In genomic region chr1:112618114-112618720, GRCh38 we compare ENCODE assay signal across 8 cellular contexts. TPM values are rescaled to one million over a fixed set of nuclear protein-coding genes. Genes with fewer than 3 reads are reported as not detected.
DNase-seq lines count a peak whose midpoint lies in the region; ATAC-seq and TF ChIP-seq lines count a peak whose summit lies in the region.

No MANE protein-coding gene starts in this region.

- H3F3A ChIP-seq in GM23338 (replicated peaks; ENCODE audit: low read depth): peaks cover 4% of the 10 kb centered on the region; the same call in 1 of the 2 replicates

- TF ChIP-seq CTCF in GM23338 (conservative IDR thresholded peaks at IDR 0.05; ENCODE audit: low read depth in 2 of 2) (no peak), endothelial cell (IDR thresholded peaks at IDR 0.05; ENCODE audit: unreplicated experiment) (no peak), nephron progenitor cell (IDR thresholded peaks at IDR 0.05) (no peak)

- H3K36me3 Mint-ChIP-seq in GM23338 (ENCODE audit: low read depth) (peaks cover 16% of the 10 kb centered on the region), endothelial cell (ENCODE audit: low read depth, unreplicated experiment) (no peaks in the 10 kb centered on the region), nephron progenitor cell (ENCODE audit: low read depth) (peaks cover 16% of the 10 kb centered on the region)
- peaks cover 19% of the 10 kb centered on the region for H3K36me3 Mint-ChIP-seq in T-helper 1 cell treated with Interleukin-12 subunit alpha and Interleukin-12 subunit beta and Interleukin-4 antibody, amounts not matched to agents 30 μg/mL and 1 μg/mL, for 36 hours (ENCODE audit: low read depth)

- H3K4me1 Mint-ChIP-seq in GM23338 (peaks cover 20% of the 10 kb centered on the region), endothelial cell (ENCODE audit: unreplicated experiment) (peaks cover 22% of the 10 kb centered on the region), nephron progenitor cell (peaks cover 35% of the 10 kb centered on the region)
- H3K4me1 Mint-ChIP-seq in T-helper 1 cell treated with Interleukin-12 subunit alpha and Interleukin-12 subunit beta and Interleukin-4 antibody, amounts not matched to agents 30 μg/mL and 1 μg/mL, for 36 hours (ENCODE audit: low read depth): peaks cover 31% of the 10 kb centered on the region

- no peak for ATAC-seq in GM23338
- ATAC-seq in HG03520 (IDR thresholded peaks at IDR 0.05; ENCODE audit: unreplicated experiment): no peak
- ATAC-seq in HG02885 (IDR thresholded peaks at IDR 0.05; ENCODE audit: poor library complexity, unreplicated experiment): no peak
- no peak for ATAC-seq in GM21447 (IDR thresholded peaks at IDR 0.05; ENCODE audit: unreplicated experiment)

- no peaks in the 10 kb centered on the region for H3K9me2 ChIP-seq in GM23338 (ENCODE audit: insufficient read depth)

- H3K27ac Mint-ChIP-seq in GM23338 (peak overlapping the region; percentile 99), endothelial cell (ENCODE audit: unreplicated experiment) (peak overlapping the region; percentile 99), nephron progenitor cell (peak overlapping the region; percentile 100)
- H3K27ac Mint-ChIP-seq in T-helper 1 cell treated with Interleukin-12 subunit alpha and Interleukin-12 subunit beta and Interleukin-4 antibody, amounts not matched to agents 30 μg/mL and 1 μg/mL, for 36 hours: peak overlapping the region; percentile 100

- peaks cover 10% of the 10 kb centered on the region for H3K27me3 Mint-ChIP-seq in GM23338 (ENCODE audit: insufficient read depth, low read depth, poor library complexity)
- H3K27me3 Mint-ChIP-seq in T-helper 1 cell treated with Interleukin-12 subunit alpha and Interleukin-12 subunit beta and Interleukin-4 antibody, amounts not matched to agents 30 μg/mL and 1 μg/mL, for 36 hours (ENCODE audit: low read depth): no peaks in the 10 kb centered on the region
- peaks cover 7% of the 10 kb centered on the region for H3K27me3 Mint-ChIP-seq in endothelial cell (ENCODE audit: unreplicated experiment)
- no peaks in the 10 kb centered on the region for H3K27me3 Mint-ChIP-seq in nephron progenitor cell (ENCODE audit: low read depth, poor library complexity)

- H3K36me3 ChIP-seq in GM23338 (ENCODE audit: insufficient read depth): no peaks in the 10 kb centered on the region; the same call in 1 of the 2 replicates

- H3K27me3 ChIP-seq in GM23338 (ENCODE audit: insufficient read depth): no peaks in the 10 kb centered on the region

- peak overlapping the region; percentile 100 for H3K4me3 Mint-ChIP-seq in GM23338
- H3K4me3 Mint-ChIP-seq in T-helper 1 cell treated with Interleukin-12 subunit alpha and Interleukin-12 subunit beta and Interleukin-4 antibody, amounts not matched to agents 30 μg/mL and 1 μg/mL, for 36 hours: peak overlapping the region; percentile 99
- H3K4me3 Mint-ChIP-seq in endothelial cell (ENCODE audit: unreplicated experiment): peak overlapping the region; percentile 99
- peak overlapping the region; percentile 100 for H3K4me3 Mint-ChIP-seq in nephron progenitor cell

- DNase-seq in DMS53 (lab: John Stamatoyannopoulos, UW) (peak; percentile 45), GM23338 (ENCODE audit: low spot score) (no peak), endothelial cell (ENCODE audit: low spot score) (no peak), nephron progenitor cell (no peak)

- peak overlapping the region; percentile 93 for H3K4me3 ChIP-seq in GM23338

- H3K9me3 Mint-ChIP-seq in GM23338: no peaks in the 10 kb centered on the region
- H3K9me3 Mint-ChIP-seq in T-helper 1 cell treated with Interleukin-12 subunit alpha and Interleukin-12 subunit beta and Interleukin-4 antibody, amounts not matched to agents 30 μg/mL and 1 μg/mL, for 36 hours: no peaks in the 10 kb centered on the region
- no peaks in the 10 kb centered on the region for H3K9me3 Mint-ChIP-seq in endothelial cell (ENCODE audit: unreplicated experiment)
- H3K9me3 Mint-ChIP-seq in nephron progenitor cell: no peaks in the 10 kb centered on the region

- H3K4me2 ChIP-seq in GM23338: peak overlapping the region; percentile 96

- H2AFZ ChIP-seq in GM23338: peak overlapping the region; percentile 89; the same call in 1 of the 2 replicates

- H3K27ac ChIP-seq in GM23338 (ENCODE audit: low read depth): peak overlapping the region; percentile 100

- peaks cover 11% of the 10 kb centered on the region; the same call in 1 of the 2 replicates for H4K20me1 ChIP-seq in GM23338 (replicated peaks; ENCODE audit: insufficient read depth)

- H3K79me2 ChIP-seq in GM23338 (replicated peaks; ENCODE audit: insufficient read depth): peaks cover 75% of the 10 kb centered on the region

- H3K4me1 ChIP-seq in GM23338 (ENCODE audit: insufficient read depth): peaks cover 11% of the 10 kb centered on the region

TF ChIP-seq in GM23338, 12 proteins besides CTCF, POLR2A, EP300 and RAD21 (continues in another document):
- TF ChIP-seq, protein P1, sequence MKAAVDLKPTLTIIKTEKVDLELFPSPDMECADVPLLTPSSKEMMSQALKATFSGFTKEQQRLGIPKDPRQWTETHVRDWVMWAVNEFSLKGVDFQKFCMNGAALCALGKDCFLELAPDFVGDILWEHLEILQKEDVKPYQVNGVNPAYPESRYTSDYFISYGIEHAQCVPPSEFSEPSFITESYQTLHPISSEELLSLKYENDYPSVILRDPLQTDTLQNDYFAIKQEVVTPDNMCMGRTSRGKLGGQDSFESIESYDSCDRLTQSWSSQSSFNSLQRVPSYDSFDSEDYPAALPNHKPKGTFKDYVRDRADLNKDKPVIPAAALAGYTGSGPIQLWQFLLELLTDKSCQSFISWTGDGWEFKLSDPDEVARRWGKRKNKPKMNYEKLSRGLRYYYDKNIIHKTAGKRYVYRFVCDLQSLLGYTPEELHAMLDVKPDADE (IDR thresholded peaks at IDR 0.05): no peak
- TF ChIP-seq POLR2AphosphoS5 (IDR thresholded peaks at IDR 0.05; ENCODE audit: low read depth): no peak
- no peak for TF ChIP-seq ZNF331 (CRISPR knock-in tag; IDR thresholded peaks at IDR 0.05; ENCODE audit: low read depth)
- no peak for TF ChIP-seq EZH2 (IDR thresholded peaks at IDR 0.05; ENCODE audit: low read depth, unreplicated experiment)
- TF ChIP-seq, protein P2, sequence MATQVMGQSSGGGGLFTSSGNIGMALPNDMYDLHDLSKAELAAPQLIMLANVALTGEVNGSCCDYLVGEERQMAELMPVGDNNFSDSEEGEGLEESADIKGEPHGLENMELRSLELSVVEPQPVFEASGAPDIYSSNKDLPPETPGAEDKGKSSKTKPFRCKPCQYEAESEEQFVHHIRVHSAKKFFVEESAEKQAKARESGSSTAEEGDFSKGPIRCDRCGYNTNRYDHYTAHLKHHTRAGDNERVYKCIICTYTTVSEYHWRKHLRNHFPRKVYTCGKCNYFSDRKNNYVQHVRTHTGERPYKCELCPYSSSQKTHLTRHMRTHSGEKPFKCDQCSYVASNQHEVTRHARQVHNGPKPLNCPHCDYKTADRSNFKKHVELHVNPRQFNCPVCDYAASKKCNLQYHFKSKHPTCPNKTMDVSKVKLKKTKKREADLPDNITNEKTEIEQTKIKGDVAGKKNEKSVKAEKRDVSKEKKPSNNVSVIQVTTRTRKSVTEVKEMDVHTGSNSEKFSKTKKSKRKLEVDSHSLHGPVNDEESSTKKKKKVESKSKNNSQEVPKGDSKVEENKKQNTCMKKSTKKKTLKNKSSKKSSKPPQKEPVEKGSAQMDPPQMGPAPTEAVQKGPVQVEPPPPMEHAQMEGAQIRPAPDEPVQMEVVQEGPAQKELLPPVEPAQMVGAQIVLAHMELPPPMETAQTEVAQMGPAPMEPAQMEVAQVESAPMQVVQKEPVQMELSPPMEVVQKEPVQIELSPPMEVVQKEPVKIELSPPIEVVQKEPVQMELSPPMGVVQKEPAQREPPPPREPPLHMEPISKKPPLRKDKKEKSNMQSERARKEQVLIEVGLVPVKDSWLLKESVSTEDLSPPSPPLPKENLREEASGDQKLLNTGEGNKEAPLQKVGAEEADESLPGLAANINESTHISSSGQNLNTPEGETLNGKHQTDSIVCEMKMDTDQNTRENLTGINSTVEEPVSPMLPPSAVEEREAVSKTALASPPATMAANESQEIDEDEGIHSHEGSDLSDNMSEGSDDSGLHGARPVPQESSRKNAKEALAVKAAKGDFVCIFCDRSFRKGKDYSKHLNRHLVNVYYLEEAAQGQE (IDR thresholded peaks at IDR 0.05; ENCODE audit: unreplicated experiment): no peak
- no peak for TF ChIP-seq STAT1 (IDR thresholded peaks at IDR 0.05; ENCODE audit: unreplicated experiment)
- TF ChIP-seq EZH2phosphoT487 (IDR thresholded peaks at IDR 0.05; ENCODE audit: unreplicated experiment): no peak
- no peak for TF ChIP-seq JUNB (IDR thresholded peaks at IDR 0.05; ENCODE audit: unreplicated experiment)
- TF ChIP-seq NANOG (IDR thresholded peaks at IDR 0.05; ENCODE audit: borderline replicate concordance): no peak
- no peak for TF ChIP-seq CREB1 (CRISPR knock-in tag; IDR thresholded peaks at IDR 0.05; ENCODE audit: low read depth)
- TF ChIP-seq ZNF114 (CRISPR knock-in tag; IDR thresholded peaks at IDR 0.05): no peak

RNA-seq across cellular contexts. Expression of gene ST7L, which starts 0.7 kb away (rescaled TPM):
- 18.2 and 30.0 TPM in 2 replicates for total RNA-seq in GM23338 (2014; rRNA removed; shearing (Covaris generic))
- 20.6 and 21.0 TPM in 2 replicates for polyA plus RNA-seq in GM23338 (2016; fragmentation: Nextera tagmentation; extraction: Ambion mirVana)
- 14.3 TPM for total RNA-seq in endothelial cell (ENCODE audit: unreplicated experiment)

RNA-seq across cellular contexts. Expression of gene CAPZA1, which starts 1.4 kb away (rescaled TPM):
- total RNA-seq in GM23338 (2014; rRNA removed; shearing (Covaris generic)): 161 and 182 TPM in 2 replicates
- polyA plus RNA-seq in GM23338 (2016; fragmentation: Nextera tagmentation; extraction: Ambion mirVana): 120 and 147 TPM in 2 replicates
- total RNA-seq in endothelial cell (ENCODE audit: unreplicated experiment): 137 TPM

RNA-seq across cellular contexts. Expression of gene MOV10, which starts 56.2 kb away (rescaled TPM):
- 56.8 and 77.6 TPM in 2 replicates for total RNA-seq in GM23338 (2014; rRNA removed; shearing (Covaris generic))
- polyA plus RNA-seq in GM23338 (2016; fragmentation: Nextera tagmentation; extraction: Ambion mirVana): 52.4 and 53.6 TPM in 2 replicates
- 43.5 TPM for total RNA-seq in endothelial cell (ENCODE audit: unreplicated experiment)
